Comparison of ENCODE assay signal across 9 cellular contexts in the genomic region with DNA sequence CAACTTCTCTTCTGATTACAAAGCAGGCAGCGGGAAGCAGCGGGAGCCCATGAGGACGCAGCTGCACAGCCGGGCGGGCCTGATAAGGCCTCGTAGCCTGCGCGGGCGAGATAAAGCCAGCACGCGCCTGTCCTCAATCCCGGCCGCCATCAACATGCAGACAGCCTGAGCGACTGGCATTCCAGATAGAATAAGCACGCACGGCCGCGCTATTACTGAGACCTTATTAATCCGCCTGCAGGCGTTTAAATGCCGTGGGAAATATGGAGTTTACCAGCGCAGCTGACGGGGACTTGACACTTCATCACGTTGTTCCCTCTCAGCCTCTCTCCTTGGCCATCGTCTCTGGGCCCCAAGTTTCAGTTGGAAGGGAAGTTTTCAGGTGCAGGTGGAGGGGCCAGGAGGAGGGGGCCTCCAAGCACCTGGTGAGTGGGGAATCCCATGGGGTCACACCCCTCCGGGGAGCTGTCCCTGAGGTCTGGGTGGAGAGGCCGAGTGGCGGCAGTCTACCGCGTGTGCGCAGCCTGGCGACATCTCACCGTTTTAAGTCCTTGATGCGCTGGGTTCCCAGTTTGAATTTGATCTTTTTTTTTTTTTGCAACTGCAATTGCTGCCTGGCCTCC. TPM values are rescaled to one million over a fixed set of nuclear protein-coding genes. Genes with fewer than 3 reads are reported as not detected.
DNase-seq lines count a peak whose midpoint lies in the region; ATAC-seq and TF ChIP-seq lines count a peak whose summit lies in the region.
"Had no signal": no experiment of that assay in that cellular context is flagged by ENCODE, and none has a peak within 500 bp of the region (broad histone marks: within the 10 kb centered on the region; RNA-seq: fewer than 3 reads in every experiment).

No MANE protein-coding gene starts in this region.

- peaks cover 3% of the 10 kb centered on the region for H3K36me3 Mint-ChIP-seq in activated CD8-positive, alpha-beta T cell treated with anti-CD3 and anti-CD28 coated beads, Interleukin-2, amount 10 ng/mL, durations not matched to agents 7 days and 5 days (ENCODE audit: low read depth)
- no peaks in the 10 kb centered on the region for H3K36me3 Mint-ChIP-seq in activated CD4-positive, alpha-beta memory T cell treated with anti-CD3 and anti-CD28 coated beads, Interleukin-2, amount 10 ng/mL, durations not matched to agents 7 days and 5 days (ENCODE audit: low read depth)

- DNase-seq in NCI-H1417 (lab: John Stamatoyannopoulos, UW): peak in 2 of 3 experiments; percentile 58 to 76
- no peak for DNase-seq in NCI-H1417 treated with DMSO at 0.1 percent for 48 hours (lab: John Stamatoyannopoulos, UW)
- DNase-seq in NCI-H2227 treated with DMSO at 0.1 percent for 48 hours (lab: John Stamatoyannopoulos, UW): peak; percentile 5
- peak; percentile 11 for DNase-seq in fibroblast of pulmonary artery (ENCODE audit: low read depth)
- peak; percentile 75 for DNase-seq in retina
- DNase-seq in activated CD8-positive, alpha-beta T cell treated with anti-CD3 and anti-CD28 coated beads, Interleukin-2, amount 10 ng/mL, durations not matched to agents 7 days and 5 days: no peak
- DNase-seq in activated CD4-positive, alpha-beta T cell treated with anti-CD3 and anti-CD28 coated beads, Interleukin-2, amount 50 U/mL, for 48 hours: no peak
- no peak for DNase-seq in activated CD4-positive, alpha-beta memory T cell treated with anti-CD3 and anti-CD28 coated beads, Interleukin-2, amount 10 ng/mL, durations not matched to agents 7 days and 5 days
- DNase-seq: activated CD8-positive, alpha-beta T cell treated with anti-CD3 and anti-CD28 coated beads for 36 hours had no signal

- no peak overlapping the region for H3K4me3 Mint-ChIP-seq in activated CD8-positive, alpha-beta T cell treated with anti-CD3 and anti-CD28 coated beads, Interleukin-2, amount 10 ng/mL, durations not matched to agents 7 days and 5 days
- no peak overlapping the region for H3K4me3 Mint-ChIP-seq in activated CD4-positive, alpha-beta memory T cell treated with anti-CD3 and anti-CD28 coated beads, Interleukin-2, amount 10 ng/mL, durations not matched to agents 7 days and 5 days
- H3K4me3 Mint-ChIP-seq: activated CD8-positive, alpha-beta T cell treated with anti-CD3 and anti-CD28 coated beads for 36 hours had no signal

- no peak for ATAC-seq in activated CD8-positive, alpha-beta T cell treated with anti-CD3 and anti-CD28 coated beads, Interleukin-2, amount 10 ng/mL, durations not matched to agents 7 days and 5 days
- ATAC-seq: activated CD8-positive, alpha-beta T cell treated with anti-CD3 and anti-CD28 coated beads for 36 hours had no signal

- peaks cover 2% of the 10 kb centered on the region for H3K4me1 Mint-ChIP-seq in activated CD8-positive, alpha-beta T cell treated with anti-CD3 and anti-CD28 coated beads, Interleukin-2, amount 10 ng/mL, durations not matched to agents 7 days and 5 days (ENCODE audit: low read depth)
- peaks cover 4% of the 10 kb centered on the region for H3K4me1 Mint-ChIP-seq in activated CD4-positive, alpha-beta memory T cell treated with anti-CD3 and anti-CD28 coated beads, Interleukin-2, amount 10 ng/mL, durations not matched to agents 7 days and 5 days

- H3K27ac Mint-ChIP-seq in activated CD8-positive, alpha-beta T cell treated with anti-CD3 and anti-CD28 coated beads, Interleukin-2, amount 10 ng/mL, durations not matched to agents 7 days and 5 days: no peak overlapping the region
- no peak overlapping the region for H3K27ac Mint-ChIP-seq in activated CD4-positive, alpha-beta memory T cell treated with anti-CD3 and anti-CD28 coated beads, Interleukin-2, amount 10 ng/mL, durations not matched to agents 7 days and 5 days
- H3K27ac Mint-ChIP-seq: activated CD8-positive, alpha-beta T cell treated with anti-CD3 and anti-CD28 coated beads for 36 hours had no signal

- CTCF ChIA-PET in activated CD8-positive, alpha-beta T cell treated with anti-CD3 and anti-CD28 coated beads, Interleukin-2, amount 10 ng/mL, durations not matched to agents 7 days and 5 days (lab: Charles Lee): interaction anchor here (0.6 kb wide), 1 partner anchor 395 kb away, joined by 4 read pairs; no protein-coding TSS in a partner anchor
- CTCF ChIA-PET in activated CD4-positive, alpha-beta memory T cell treated with anti-CD3 and anti-CD28 coated beads, Interleukin-2, amount 10 ng/mL, durations not matched to agents 7 days and 5 days (lab: Charles Lee): no interaction called here

- no peak for TF ChIP-seq CTCF in fibroblast of pulmonary artery (IDR thresholded peaks at IDR 0.05; ENCODE audit: low read length, missing control alignments)

- POLR2A ChIA-PET in activated CD8-positive, alpha-beta T cell treated with anti-CD3 and anti-CD28 coated beads, Interleukin-2, amount 10 ng/mL, durations not matched to agents 7 days and 5 days (lab: Charles Lee): no interaction called here
- POLR2A ChIA-PET in activated CD4-positive, alpha-beta memory T cell treated with anti-CD3 and anti-CD28 coated beads, Interleukin-2, amount 10 ng/mL, durations not matched to agents 7 days and 5 days (lab: Charles Lee): no interaction called here

- H3K4me3 ChIP-seq in fibroblast of pulmonary artery (replicated peaks; ENCODE audit: low read depth, low read length): no peak overlapping the region

- H3K27me3 Mint-ChIP-seq in activated CD8-positive, alpha-beta T cell treated with anti-CD3 and anti-CD28 coated beads, Interleukin-2, amount 10 ng/mL, durations not matched to agents 7 days and 5 days (ENCODE audit: low read depth): peaks cover 18% of the 10 kb centered on the region
- peaks cover 19% of the 10 kb centered on the region for H3K27me3 Mint-ChIP-seq in activated CD4-positive, alpha-beta memory T cell treated with anti-CD3 and anti-CD28 coated beads, Interleukin-2, amount 10 ng/mL, durations not matched to agents 7 days and 5 days

- no peaks in the 10 kb centered on the region for H3K9me3 Mint-ChIP-seq in activated CD8-positive, alpha-beta T cell treated with anti-CD3 and anti-CD28 coated beads, Interleukin-2, amount 10 ng/mL, durations not matched to agents 7 days and 5 days (ENCODE audit: insufficient read depth)
- peaks cover 6% of the 10 kb centered on the region for H3K9me3 Mint-ChIP-seq in activated CD4-positive, alpha-beta memory T cell treated with anti-CD3 and anti-CD28 coated beads, Interleukin-2, amount 10 ng/mL, durations not matched to agents 7 days and 5 days

RNA-seq across cellular contexts. Expression of a gene that starts 27.3 kb away (rescaled TPM):
- not detected for total RNA-seq in activated CD8-positive, alpha-beta T cell treated with anti-CD3 and anti-CD28 coated beads, Interleukin-2, amount 10 ng/mL, durations not matched to agents 7 days and 5 days
- not detected for total RNA-seq in activated CD4-positive, alpha-beta memory T cell treated with anti-CD3 and anti-CD28 coated beads, Interleukin-2, amount 10 ng/mL, durations not matched to agents 7 days and 5 days

Comparison
In these comparisons a context has a peak if more than half of its experiments do, and no peak if none do; other contexts are left out.
1. DNase-seq: peak in NCI-H1417 (2 of 3), NCI-H2227 treated with DMSO at 0.1 percent for 48 hours (single experiment), fibroblast of pulmonary artery (single experiment) and retina (single experiment); none in NCI-H1417 treated with DMSO at 0.1 percent for 48 hours (single experiment), activated CD8-positive, alpha-beta T cell treated with anti-CD3 and anti-CD28 coated beads, Interleukin-2, amount 10 ng/mL, durations not matched to agents 7 days and 5 days (single experiment), activated CD4-positive, alpha-beta T cell treated with anti-CD3 and anti-CD28 coated beads, Interleukin-2, amount 50 U/mL, for 48 hours (0 of 2) and activated CD4-positive, alpha-beta memory T cell treated with anti-CD3 and anti-CD28 coated beads, Interleukin-2, amount 10 ng/mL, durations not matched to agents 7 days and 5 days (single experiment).